Comparison of ENCODE assay signal across 2 cellular contexts in genomic region chr17:37043201-37043600, GRCh38.
TF ChIP-seq lines count a peak whose summit lies in the region.

No MANE protein-coding gene starts in this region.

TF ChIP-seq in GM23338, 12 proteins besides CTCF, POLR2A, EP300 and RAD21:
- no peak for TF ChIP-seq REST (IDR thresholded peaks at IDR 0.05; ENCODE audit: unreplicated experiment)
- TF ChIP-seq NANOG (IDR thresholded peaks at IDR 0.05; ENCODE audit: borderline replicate concordance), result no peak
- no peak for TF ChIP-seq EZH2phosphoT487 (IDR thresholded peaks at IDR 0.05; ENCODE audit: unreplicated experiment)
- TF ChIP-seq ZNF114 (CRISPR knock-in tag; IDR thresholded peaks at IDR 0.05), result no peak
- TF ChIP-seq POLR2AphosphoS5 (IDR thresholded peaks at IDR 0.05; ENCODE audit: low read depth), result no peak
- no peak for TF ChIP-seq ZNF462 (CRISPR knock-in tag; IDR thresholded peaks at IDR 0.05)
- TF ChIP-seq ZNF331 (CRISPR knock-in tag; IDR thresholded peaks at IDR 0.05; ENCODE audit: low read depth), result no peak
- no peak for TF ChIP-seq STAT1 (IDR thresholded peaks at IDR 0.05; ENCODE audit: unreplicated experiment)
- TF ChIP-seq EZH2 (IDR thresholded peaks at IDR 0.05; ENCODE audit: low read depth, unreplicated experiment), result no peak
- TF ChIP-seq ETS1 (IDR thresholded peaks at IDR 0.05), result no peak
- TF ChIP-seq JUNB (IDR thresholded peaks at IDR 0.05; ENCODE audit: unreplicated experiment), result no peak
- TF ChIP-seq CREB1 (CRISPR knock-in tag; IDR thresholded peaks at IDR 0.05; ENCODE audit: low read depth), result no peak
TF ChIP-seq in GM23338: peak in this region for 0.

TF ChIP-seq in WTC11, 78 proteins besides CTCF, POLR2A, EP300 and RAD21 (continued from another document):
- no peak for TF ChIP-seq PRDM15 (CRISPR knock-in tag; IDR thresholded peaks at IDR 0.05)
- TF ChIP-seq USF2 (CRISPR knock-in tag; IDR thresholded peaks at IDR 0.05), result no peak
- TF ChIP-seq ZNF416 (CRISPR knock-in tag; IDR thresholded peaks at IDR 0.05), result no peak
- TF ChIP-seq PRRX2 (CRISPR knock-in tag; IDR thresholded peaks at IDR 0.05), result no peak
- no peak for TF ChIP-seq GRHL2 (CRISPR knock-in tag; IDR thresholded peaks at IDR 0.05; ENCODE audit: insufficient replicate concordance, severe bottlenecking)
- no peak for TF ChIP-seq ZNF532 (CRISPR knock-in tag; IDR thresholded peaks at IDR 0.05; ENCODE audit: borderline replicate concordance)
- TF ChIP-seq ZNF138 (CRISPR knock-in tag; conservative IDR thresholded peaks at IDR 0.05), result no peak
- TF ChIP-seq KAT7 (CRISPR knock-in tag; IDR thresholded peaks at IDR 0.05; ENCODE audit: borderline replicate concordance), result no peak
- no peak for TF ChIP-seq ZNF512 (CRISPR knock-in tag; IDR thresholded peaks at IDR 0.05; ENCODE audit: borderline replicate concordance)
- no peak for TF ChIP-seq TEAD1 (CRISPR knock-in tag; IDR thresholded peaks at IDR 0.05)
- no peak for TF ChIP-seq IRF2 (CRISPR knock-in tag; IDR thresholded peaks at IDR 0.05; ENCODE audit: borderline replicate concordance, low read depth)
- no peak for TF ChIP-seq NFE2L1 (CRISPR knock-in tag; IDR thresholded peaks at IDR 0.05)
- TF ChIP-seq NR1H2 (CRISPR knock-in tag; IDR thresholded peaks at IDR 0.05), result no peak
- TF ChIP-seq RORB (CRISPR knock-in tag; IDR thresholded peaks at IDR 0.05), result no peak
- TF ChIP-seq JUN (CRISPR knock-in tag; IDR thresholded peaks at IDR 0.05), result no peak
- no peak for TF ChIP-seq NFATC4 (CRISPR knock-in tag; IDR thresholded peaks at IDR 0.05)
- no peak for TF ChIP-seq NR2C2 (CRISPR knock-in tag; IDR thresholded peaks at IDR 0.05)
